10 cellular contexts compared by ENCODE assay signal in the genomic region with DNA sequence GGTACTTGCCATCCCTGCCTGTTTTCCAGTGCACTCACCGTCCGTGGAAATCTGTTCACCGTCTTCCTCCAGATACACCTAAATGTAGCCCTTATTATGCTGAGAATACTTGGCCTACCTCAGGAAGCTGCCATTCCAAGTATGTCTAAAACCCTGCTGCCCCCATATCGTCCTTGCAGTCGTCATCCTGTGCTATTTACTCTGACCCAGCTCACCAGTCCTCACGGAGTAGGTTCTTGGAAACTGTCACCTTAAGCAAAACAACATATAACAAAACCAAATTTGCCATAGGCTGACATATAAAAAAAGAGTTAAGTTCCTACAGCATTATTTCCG. TPM values are rescaled to one million over a fixed set of nuclear protein-coding genes. Genes with fewer than 3 reads are reported as not detected.
DNase-seq lines count a peak whose midpoint lies in the region; ATAC-seq and TF ChIP-seq lines count a peak whose summit lies in the region.
"Had no signal": no experiment of that assay in that cellular context is flagged by ENCODE, and none has a peak within 500 bp of the region (broad histone marks: within the 10 kb centered on the region; RNA-seq: fewer than 3 reads in every experiment).

No MANE protein-coding gene starts in this region.

- H3K4me3 ChIP-seq in AG04449 (ENCODE audit: low read depth, low read length) (peak overlapping the region; percentile 93), GM23338 (peak overlapping the region; percentile 67)

- no peak for ATAC-seq in GM23338
- no peak for ATAC-seq in activated naive CD8-positive, alpha-beta T cell treated with anti-CD3 and anti-CD28 coated beads, Interleukin-2, amount 50 U/mL, for 24 hours

- H3K4me1 ChIP-seq in GM23338 (ENCODE audit: insufficient read depth), result peaks cover 19% of the 10 kb centered on the region

- H3K9me2 ChIP-seq in GM23338 (ENCODE audit: insufficient read depth), result no peaks in the 10 kb centered on the region

- H3K27me3 ChIP-seq in GM23338 (ENCODE audit: insufficient read depth), result peaks cover 11% of the 10 kb centered on the region

- H3F3A ChIP-seq in GM23338 (replicated peaks; ENCODE audit: low read depth), result no peaks in the 10 kb centered on the region

- H3K4me3 Mint-ChIP-seq in GM23338, result peak overlapping the region; percentile 62
- peak overlapping the region; percentile 77 for H3K4me3 Mint-ChIP-seq in activated naive CD8-positive, alpha-beta T cell treated with anti-CD3 and anti-CD28 coated beads, Interleukin-2, amount 50 U/mL, for 24 hours
- peak overlapping the region; percentile 67 for H3K4me3 Mint-ChIP-seq in mesothelial cell of epicardium

- H3K4me1 Mint-ChIP-seq in GM23338, result peaks cover 25% of the 10 kb centered on the region
- H3K4me1 Mint-ChIP-seq in activated naive CD8-positive, alpha-beta T cell treated with anti-CD3 and anti-CD28 coated beads, Interleukin-2, amount 50 U/mL, for 24 hours, result peaks cover 31% of the 10 kb centered on the region
- H3K4me1 Mint-ChIP-seq in mesothelial cell of epicardium, result peaks cover 25% of the 10 kb centered on the region

- peaks cover 15% of the 10 kb centered on the region for H3K27me3 Mint-ChIP-seq in GM23338 (ENCODE audit: insufficient read depth, low read depth, poor library complexity)
- no peaks in the 10 kb centered on the region for H3K27me3 Mint-ChIP-seq in activated naive CD8-positive, alpha-beta T cell treated with anti-CD3 and anti-CD28 coated beads, Interleukin-2, amount 50 U/mL, for 24 hours
- H3K27me3 Mint-ChIP-seq in mesothelial cell of epicardium (ENCODE audit: low read depth), result no peaks in the 10 kb centered on the region

- H3K36me3 Mint-ChIP-seq in GM23338 (ENCODE audit: low read depth) (no peaks in the 10 kb centered on the region; the same call in 2 of the 3 replicates), mesothelial cell of epicardium (no peaks in the 10 kb centered on the region)
- peaks cover 3% of the 10 kb centered on the region for H3K36me3 Mint-ChIP-seq in activated naive CD8-positive, alpha-beta T cell treated with anti-CD3 and anti-CD28 coated beads, Interleukin-2, amount 50 U/mL, for 24 hours (ENCODE audit: low read depth)

- H3K36me3 ChIP-seq in GM23338 (ENCODE audit: insufficient read depth), result no peaks in the 10 kb centered on the region

- no peak for TF ChIP-seq CTCF in AG04449 (IDR thresholded peaks at IDR 0.05; ENCODE audit: insufficient read depth, low read length, missing control alignments)
- no peak for TF ChIP-seq CTCF in GM23338 (conservative IDR thresholded peaks at IDR 0.05; ENCODE audit: low read depth in 2 of 2)
- no peak for TF ChIP-seq CTCF in mesothelial cell of epicardium (IDR thresholded peaks at IDR 0.05; ENCODE audit: unreplicated experiment)
- TF ChIP-seq CTCF in GM20000 (IDR thresholded peaks at IDR 0.05; ENCODE audit: extremely low read depth, missing control alignments), result no peak

- H3K79me2 ChIP-seq in GM23338 (replicated peaks; ENCODE audit: insufficient read depth), result peaks cover 37% of the 10 kb centered on the region

- POLR2A ChIA-PET in AG04449 (lab: Yijun Ruan, JAX), result no interaction called here

- H3K27ac ChIP-seq in GM23338 (ENCODE audit: low read depth), result no peak overlapping the region

- H2AFZ ChIP-seq in GM23338, result peak overlapping the region; percentile 87

- H3K27ac Mint-ChIP-seq in GM23338, result no peak overlapping the region
- H3K27ac Mint-ChIP-seq in activated naive CD8-positive, alpha-beta T cell treated with anti-CD3 and anti-CD28 coated beads, Interleukin-2, amount 50 U/mL, for 24 hours, result peak overlapping the region; percentile 72
- H3K27ac Mint-ChIP-seq in mesothelial cell of epicardium, result peak overlapping the region; percentile 3

- H4K20me1 ChIP-seq in GM23338 (replicated peaks; ENCODE audit: insufficient read depth), result peaks cover 4% of the 10 kb centered on the region; the same call in 1 of the 2 replicates

- H3K9me3 Mint-ChIP-seq in GM23338 (no peaks in the 10 kb centered on the region), mesothelial cell of epicardium (no peaks in the 10 kb centered on the region)
- H3K9me3 Mint-ChIP-seq in activated naive CD8-positive, alpha-beta T cell treated with anti-CD3 and anti-CD28 coated beads, Interleukin-2, amount 50 U/mL, for 24 hours, result no peaks in the 10 kb centered on the region

- peak overlapping the region; percentile 86; the same call in 1 of the 2 replicates for H3K4me2 ChIP-seq in GM23338

- DNase-seq in AG04449 (ENCODE audit: low read depth, low spot score) (no peak), GM23338 (ENCODE audit: low spot score) (no peak), mesothelial cell of epicardium (ENCODE audit: low spot score in 2 of 2, unreplicated experiment in 2 of 2) (no peak), EL (no peak), SW480 (ENCODE audit: low spot score) (no peak), GM20000 (ENCODE audit: low spot score) (no peak)
- DNase-seq in activated naive CD8-positive, alpha-beta T cell treated with anti-CD3 and anti-CD28 coated beads, Interleukin-2, amount 50 U/mL, for 24 hours, result no peak
- no peak for DNase-seq in stimulated activated CD4-positive, alpha-beta T cell treated with anti-CD3 and anti-CD28 coated beads, Interleukin-15, amount 100 ng/mL, for 24 hours
- DNase-seq: central memory CD4-positive, alpha-beta T cell; right cardiac atrium had no signal

- CTCF ChIA-PET in AG04449 (lab: Yijun Ruan, JAX), result interaction anchor here (1.1 kb wide), 1 partner anchor 274 kb away, joined by 3 read pairs; no protein-coding TSS in a partner anchor

TF ChIP-seq in GM23338, 12 proteins besides CTCF, POLR2A, EP300 and RAD21 (continues in another document):
- TF ChIP-seq JUNB (IDR thresholded peaks at IDR 0.05; ENCODE audit: unreplicated experiment), result no peak
- TF ChIP-seq ZNF114 (CRISPR knock-in tag; IDR thresholded peaks at IDR 0.05), result no peak
- TF ChIP-seq STAT1 (IDR thresholded peaks at IDR 0.05; ENCODE audit: unreplicated experiment), result no peak
- TF ChIP-seq EZH2 (IDR thresholded peaks at IDR 0.05; ENCODE audit: low read depth, unreplicated experiment), result no peak
- TF ChIP-seq ZNF331 (CRISPR knock-in tag; IDR thresholded peaks at IDR 0.05; ENCODE audit: low read depth), result no peak
- TF ChIP-seq ETS1 (IDR thresholded peaks at IDR 0.05), result no peak

RNA-seq across cellular contexts. Expression of gene PIP4K2A, which starts 0.9 kb away (rescaled TPM):
- 40.1 and 44.4 TPM in 2 replicates for total RNA-seq in GM23338 (2014; rRNA removed; shearing (Covaris generic))
- 39.9 and 40.3 TPM in 2 replicates for polyA plus RNA-seq in GM23338 (2016; fragmentation: Nextera tagmentation; extraction: Ambion mirVana)
- total RNA-seq in mesothelial cell of epicardium, result 33.6 to 37.6 TPM (median 34.9 TPM) in 3 replicates
